17 cellular contexts compared by ENCODE assay signal in the genomic region with DNA sequence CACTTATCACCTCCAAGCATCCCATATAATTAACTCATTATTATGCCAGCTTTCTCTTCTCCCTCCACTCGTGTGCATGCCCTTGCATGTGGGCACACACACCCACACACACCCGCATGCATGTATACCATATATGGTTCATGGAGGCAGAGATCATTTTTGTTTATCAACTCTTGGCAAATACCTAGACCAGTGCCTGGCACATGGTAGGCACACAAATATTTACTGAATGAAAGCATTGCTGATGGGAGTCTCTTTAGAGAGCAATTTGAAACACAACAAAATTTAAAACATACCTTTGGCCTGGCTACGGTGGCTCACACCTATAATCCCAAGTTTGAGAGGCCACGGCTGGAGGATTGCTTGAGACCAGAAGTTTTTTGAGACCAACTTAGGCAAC. TPM values are rescaled to one million over a fixed set of nuclear protein-coding genes. Genes with fewer than 3 reads are reported as not detected.
"Had no signal": no experiment of that assay in that cellular context is flagged by ENCODE, and none has a peak within 500 bp of the region (broad histone marks: within the 10 kb centered on the region; RNA-seq: fewer than 3 reads in every experiment).

No MANE protein-coding gene starts in this region.

- H3K9me3 ChIP-seq: body of pancreas, psoas muscle, upper lobe of left lung had no signal

- H3K27me3 ChIP-seq: body of pancreas, upper lobe of left lung had no signal

- H3K27ac Mint-ChIP-seq: activated naive CD4-positive, alpha-beta T cell treated with anti-CD3 and anti-CD28 coated beads, Interleukin-2, amount 10 ng/mL, durations not matched to agents 7 days and 5 days; nephron had no signal

- ATAC-seq: body of pancreas, sciatic nerve had no signal

- H3K4me1 Mint-ChIP-seq: nephron had no signal

- H3K27me3 Mint-ChIP-seq: activated naive CD4-positive, alpha-beta T cell treated with anti-CD3 and anti-CD28 coated beads, Interleukin-2, amount 10 ng/mL, durations not matched to agents 7 days and 5 days; central memory CD8-positive, alpha-beta T cell; T-cell had no signal

- H3K4me1 ChIP-seq: body of pancreas, psoas muscle, upper lobe of left lung had no signal

- H3K9me3 Mint-ChIP-seq: activated naive CD4-positive, alpha-beta T cell treated with anti-CD3 and anti-CD28 coated beads, Interleukin-2, amount 10 ng/mL, durations not matched to agents 7 days and 5 days; central memory CD8-positive, alpha-beta T cell; nephron; T-cell had no signal

- H3K4me3 ChIP-seq: body of pancreas, lung, psoas muscle, upper lobe of left lung had no signal

- H3K27ac ChIP-seq: body of pancreas, psoas muscle, upper lobe of left lung, VCaP had no signal

- H3K4me3 Mint-ChIP-seq: activated naive CD4-positive, alpha-beta T cell treated with anti-CD3 and anti-CD28 coated beads, Interleukin-2, amount 10 ng/mL, durations not matched to agents 7 days and 5 days; central memory CD8-positive, alpha-beta T cell; nephron had no signal

- DNase-seq: activated CD4-positive, alpha-beta T cell treated with anti-CD3 and anti-CD28 coated beads for 4 hours; amniotic stem cell; body of pancreas; erythroblast; psoas muscle; stimulated activated CD4-positive, alpha-beta T cell treated with anti-CD3 and anti-CD28 coated beads, Interleukin-2, amount 100 ng/mL, for 24 hours; T-cell; upper lobe of left lung had no signal

RNA-seq across cellular contexts. Expression of a gene that starts 51.1 kb away (rescaled TPM):
- total RNA-seq: mononuclear cell, osteoblast, sciatic nerve had no signal

RNA-seq across cellular contexts. Expression of a gene that starts 58.0 kb away (rescaled TPM):
- total RNA-seq: body of pancreas, glomerular endothelial cell, lung, mononuclear cell, osteoblast, psoas muscle, sciatic nerve, T-cell had no signal
- polyA plus RNA-seq: psoas muscle had no signal
